8 cellular contexts compared by ENCODE assay signal in genomic region chr19:48325265-48325910, GRCh38. TPM values are rescaled to one million over a fixed set of nuclear protein-coding genes. Genes with fewer than 3 reads are reported as not detected.
A peak's percentile ranks its signal among the peaks of the same experiment; 100 is the strongest.
DNase-seq lines count a peak whose midpoint lies in the region; ATAC-seq and TF ChIP-seq lines count a peak whose summit lies in the region.

EMP3 (plus strand) TSS chr19:48325552; CDS start chr19:48326845, 1,293 bp downstream.

- peak within 1 kb of the TSS in 58 of 59 donors; percentile 4 to 64 (median 44) for H3K4me3 ChIP-seq in dorsolateral prefrontal cortex

- DNase-seq in GM04504 (ENCODE audit: low read depth) (peak; percentile 84), NCI-H146 treated with DMSO at 0.1 percent for 48 hours (lab: John Stamatoyannopoulos, UW; ENCODE audit: unreplicated experiment) (peak; percentile 40), dorsolateral prefrontal cortex (peak in 1 of 10 donors; percentile 48), medulla oblongata (ENCODE audit: extremely low spot score) (peak; percentile 68), NCI-H345 treated with DMSO at 0.1 percent for 48 hours (lab: John Stamatoyannopoulos, UW; ENCODE audit: unreplicated experiment) (no peak)
- DNase-seq in activated CD4-positive, alpha-beta T cell treated with anti-CD3 and anti-CD28 coated beads, Interleukin-2, amount 50 U/mL, for 24 hours (ENCODE audit: low read depth in 1 of 2, low spot score in 1 of 2) = peak; percentile 56 to 80
- peak; percentile 71 for DNase-seq in stimulated activated CD8-positive, alpha-beta memory T cell treated with anti-CD3 and anti-CD28 coated beads, Interleukin-15, amount 100 ng/mL, for 1 hour (ENCODE audit: low read depth)

- no peak for ATAC-seq in HG03025 (IDR thresholded peaks at IDR 0.05; ENCODE audit: low FRiP score, unreplicated experiment)

- TF ChIP-seq CTCF in dorsolateral prefrontal cortex (IDR thresholded peaks at IDR 0.05 in 54 of 56, conservative IDR thresholded peaks at IDR 0.05 in 2 of 56; ENCODE audit: low read depth in 1 of 56, partially characterized antibody in 56 of 56) = no peak

- H3K27me3 ChIP-seq in dorsolateral prefrontal cortex = no peaks in the 10 kb centered on the region

- intact Hi-C loops in dorsolateral prefrontal cortex (cut with DNase I) = loop anchor here in 1 of 2 donors (10.0 kb wide), 1 partner anchor 119 kb away; the partner anchor contains the start of gene GRWD1

- peak within 1 kb of the TSS in 46 of 59 donors; percentile 7 to 85 (median 59) for H3K27ac ChIP-seq in dorsolateral prefrontal cortex

RNA-seq across cellular contexts. Expression of gene EMP3, which starts in this region (rescaled TPM):
- 10 to 100 TPM in 87 of 120 experiments, 1 to 10 TPM in 33; 4.7 to 52.1 (median 14.3) TPM for total RNA-seq in dorsolateral prefrontal cortex
